19 cellular contexts compared by ENCODE assay signal in genomic region chr7:141668853-141669252, GRCh38. TPM values are rescaled to one million over a fixed set of nuclear protein-coding genes. Genes with fewer than 3 reads are reported as not detected.
A peak's percentile ranks its signal among the peaks of the same experiment; 100 is the strongest.
DNase-seq lines count a peak whose midpoint lies in the region; ATAC-seq and TF ChIP-seq lines count a peak whose summit lies in the region.
"Had no signal": no experiment of that assay in that cellular context is flagged by ENCODE, and none has a peak within 500 bp of the region (broad histone marks: within the 10 kb centered on the region; RNA-seq: fewer than 3 reads in every experiment).

No MANE protein-coding gene starts in this region.

- no peak overlapping the region for H2BK15ac ChIP-seq in H9 (ENCODE audit: low read depth, low read length)

- H3K4me1 ChIP-seq in H9 (ENCODE audit: insufficient read depth, low read length) (no peaks in the 10 kb centered on the region), hepatocyte (ENCODE audit: insufficient read depth) (no peaks in the 10 kb centered on the region)

- H3K9me3 ChIP-seq in CD4-positive, alpha-beta T cell (ENCODE audit: control insufficient read depth, low read length): no peaks in the 10 kb centered on the region
- H3K9me3 ChIP-seq in T-helper 17 cell (ENCODE audit: control insufficient read depth, low read length, poor library complexity, severe bottlenecking) (no peaks in the 10 kb centered on the region), H9 (ENCODE audit: control insufficient read depth, low read depth, low read length) (no peaks in the 10 kb centered on the region), hepatocyte (ENCODE audit: low read depth) (no peaks in the 10 kb centered on the region)
- H3K9me3 ChIP-seq: Peyer's patch had no signal

- H3K9ac ChIP-seq in H9 (ENCODE audit: extremely low read depth, insufficient read length, low read length): no peak overlapping the region
- H3K9ac ChIP-seq: KMS-11 had no signal

- peaks cover 5% of the 10 kb centered on the region for H3K4me1 Mint-ChIP-seq in activated CD8-positive, alpha-beta T cell treated with anti-CD3 and anti-CD28 coated beads for 36 hours (ENCODE audit: low read depth)
- peaks cover 1% of the 10 kb centered on the region for H3K4me1 Mint-ChIP-seq in activated CD8-positive, alpha-beta T cell treated with anti-CD3 and anti-CD28 coated beads, Interleukin-2, amount 10 ng/mL, durations not matched to agents 7 days and 5 days (ENCODE audit: low read depth)
- H3K4me1 Mint-ChIP-seq in CD4-positive, alpha-beta T cell (ENCODE audit: low read depth): no peaks in the 10 kb centered on the region
- H3K4me1 Mint-ChIP-seq in T-helper 17 cell (peaks cover 14% of the 10 kb centered on the region), memory B cell (peaks cover 2% of the 10 kb centered on the region), H9 (peaks cover 0 to under 1% of the 10 kb centered on the region in 2 experiments; a peak in 1 of 4 replicates)

- no peak overlapping the region for H2AFZ ChIP-seq in H9 (ENCODE audit: low read length)
- H2AFZ ChIP-seq in hepatocyte: no peak overlapping the region

- no peak overlapping the region for H3K23ac ChIP-seq in H9 (ENCODE audit: insufficient read length, low read depth, low read length)

- H4K20me1 ChIP-seq in H9 (ENCODE audit: control insufficient read depth, insufficient read depth, insufficient read length) (no peaks in the 10 kb centered on the region), hepatocyte (ENCODE audit: insufficient read depth, poor library complexity, severe bottlenecking) (no peaks in the 10 kb centered on the region)

- H2BK120ac ChIP-seq in H9 (ENCODE audit: low read depth, low read length, poor library complexity, severe bottlenecking): no peak overlapping the region

- no peak overlapping the region for H2BK12ac ChIP-seq in H9 (ENCODE audit: insufficient read length, low read depth, low read length)

- H3K36me3 ChIP-seq in hepatocyte (replicated peaks; ENCODE audit: insufficient read depth, low read depth): no peaks in the 10 kb centered on the region

- no peak for TF ChIP-seq CTCF in activated CD8-positive, alpha-beta T cell treated with anti-CD3 and anti-CD28 coated beads for 36 hours (IDR thresholded peaks at IDR 0.05)
- no peak for TF ChIP-seq CTCF in CD4-positive, alpha-beta T cell (IDR thresholded peaks at IDR 0.05)
- TF ChIP-seq CTCF in H9 (conservative IDR thresholded peaks at IDR 0.05) (no peak), hepatocyte (IDR thresholded peaks at IDR 0.05; ENCODE audit: poor library complexity) (no peak)

- CTCF ChIA-PET in activated CD8-positive, alpha-beta T cell treated with anti-CD3 and anti-CD28 coated beads for 36 hours (lab: Charles Lee): interaction anchor here (1.5 kb wide), 1 partner anchor 14 kb away, joined by 6 read pairs; no protein-coding TSS in a partner anchor
- CTCF ChIA-PET in activated CD8-positive, alpha-beta T cell treated with anti-CD3 and anti-CD28 coated beads, Interleukin-2, amount 10 ng/mL, durations not matched to agents 7 days and 5 days (lab: Charles Lee): interaction anchor here (1.0 to 1.4 kb wide), 2 partner anchors 14 to 15 kb away, joined by 3 to 4 read pairs; no protein-coding TSS in a partner anchor
- CTCF ChIA-PET in CD4-positive, alpha-beta T cell (lab: Charles Lee): no interaction called here

- no peak overlapping the region for H3K27ac ChIP-seq in CD4-positive, alpha-beta T cell (ENCODE audit: low read depth, low read length)
- H3K27ac ChIP-seq in H9 (ENCODE audit: insufficient read length, low read depth, low read length) (no peak overlapping the region), hepatocyte (no peak overlapping the region)
- H3K27ac ChIP-seq: HL-60, KMS-11, Peyer's patch had no signal

- H3K4me3 ChIP-seq in hepatocyte: no peak overlapping the region
- H3K4me3 ChIP-seq: Peyer's patch had no signal

- no peak overlapping the region for H2AK5ac ChIP-seq in H9 (ENCODE audit: insufficient read length, low read length)

- ATAC-seq in activated CD8-positive, alpha-beta T cell treated with anti-CD3 and anti-CD28 coated beads for 36 hours: no peak
- no peak for ATAC-seq in activated CD8-positive, alpha-beta T cell treated with anti-CD3 and anti-CD28 coated beads, Interleukin-2, amount 10 ng/mL, durations not matched to agents 7 days and 5 days
- no peak for ATAC-seq in CD4-positive, alpha-beta T cell (ENCODE audit: poor library complexity)
- ATAC-seq in T-helper 17 cell (no peak), memory B cell (ENCODE audit: low read depth) (no peak), HG03378 (IDR thresholded peaks at IDR 0.05; ENCODE audit: unreplicated experiment) (no peak)

- H3K14ac ChIP-seq in H9 (ENCODE audit: insufficient read depth, low read length): no peak overlapping the region

- no peak overlapping the region for H3K4ac ChIP-seq in H9 (ENCODE audit: low read depth, low read length)

- POLR2A ChIA-PET in activated CD8-positive, alpha-beta T cell treated with anti-CD3 and anti-CD28 coated beads for 36 hours (lab: Charles Lee): no interaction called here
- POLR2A ChIA-PET in activated CD8-positive, alpha-beta T cell treated with anti-CD3 and anti-CD28 coated beads, Interleukin-2, amount 10 ng/mL, durations not matched to agents 7 days and 5 days (lab: Charles Lee): interaction anchor here (0.6 to 1.6 kb wide), 2 partner anchors 33 to 48 kb away, joined by 3 read pairs; partner anchors contain the start of gene DENND11
- POLR2A ChIA-PET in CD4-positive, alpha-beta T cell (lab: Charles Lee): no interaction called here

- H3K4me2 ChIP-seq in H9 (ENCODE audit: insufficient read depth, insufficient read length, low read length) (no peak overlapping the region), hepatocyte (no peak overlapping the region)
- H3K4me2 ChIP-seq: KMS-11 had no signal

- no peak overlapping the region for H3T11ph ChIP-seq in H9 (ENCODE audit: low read length)

- DNase-seq in activated CD8-positive, alpha-beta T cell treated with anti-CD3 and anti-CD28 coated beads for 36 hours: no peak
- no peak for DNase-seq in activated CD8-positive, alpha-beta T cell treated with anti-CD3 and anti-CD28 coated beads, Interleukin-2, amount 10 ng/mL, durations not matched to agents 7 days and 5 days
- no peak for DNase-seq in CD4-positive, alpha-beta T cell
- no peak for DNase-seq in T-helper 17 cell
- DNase-seq in memory B cell (ENCODE audit: low spot score in 2 of 2): no peak
- DNase-seq in H9: no peak
- DNase-seq in hepatocyte (ENCODE audit: low spot score): no peak
- DNase-seq: DND-41; NCI-H1694 treated with DMSO at 0.1 percent for 48 hours; NCI-H2107; NCI-H510A; NCI-H748 treated with DMSO at 0.1 percent for 48 hours; NK-92 treated with Interleukin-12 subunit alpha and Interleukin-12 subunit beta, amount 100 ng/mL, for 24 hours; Peyer's patch had no signal

- H3K18ac ChIP-seq in H9 (ENCODE audit: insufficient read length, low read depth, low read length): no peak overlapping the region

- H3K79me1 ChIP-seq in H9 (ENCODE audit: insufficient read depth, low read depth, low read length, poor library complexity, severe bottlenecking): no peaks in the 10 kb centered on the region

- H3K9me3 Mint-ChIP-seq in activated CD8-positive, alpha-beta T cell treated with anti-CD3 and anti-CD28 coated beads for 36 hours: no peaks in the 10 kb centered on the region
- no peaks in the 10 kb centered on the region for H3K9me3 Mint-ChIP-seq in activated CD8-positive, alpha-beta T cell treated with anti-CD3 and anti-CD28 coated beads, Interleukin-2, amount 10 ng/mL, durations not matched to agents 7 days and 5 days (ENCODE audit: insufficient read depth)
- no peaks in the 10 kb centered on the region for H3K9me3 Mint-ChIP-seq in CD4-positive, alpha-beta T cell
- H3K9me3 Mint-ChIP-seq in memory B cell (peaks cover 3% of the 10 kb centered on the region), H9 (peaks cover 2 to 3% of the 10 kb centered on the region in 2 experiments; a peak in 3 of 5 replicates)

- no peak overlapping the region for H4K8ac ChIP-seq in H9 (replicated peaks; ENCODE audit: insufficient read length, low read depth, low read length)

- H3K9me2 ChIP-seq in hepatocyte (replicated peaks; ENCODE audit: insufficient read depth): no peaks in the 10 kb centered on the region

- H3K27ac Mint-ChIP-seq in activated CD8-positive, alpha-beta T cell treated with anti-CD3 and anti-CD28 coated beads for 36 hours: peak overlapping the region; percentile 7
- no peak overlapping the region for H3K27ac Mint-ChIP-seq in activated CD8-positive, alpha-beta T cell treated with anti-CD3 and anti-CD28 coated beads, Interleukin-2, amount 10 ng/mL, durations not matched to agents 7 days and 5 days
- H3K27ac Mint-ChIP-seq in CD4-positive, alpha-beta T cell: peak overlapping the region; percentile 56
- peak overlapping the region; percentile 68 for H3K27ac Mint-ChIP-seq in T-helper 17 cell
- peak overlapping the region; percentile 11 for H3K27ac Mint-ChIP-seq in memory B cell
- no peak overlapping the region for H3K27ac Mint-ChIP-seq in H9

- H3K79me2 ChIP-seq in H9 (ENCODE audit: insufficient read depth, low read length) (no peaks in the 10 kb centered on the region), hepatocyte (no peaks in the 10 kb centered on the region)

- H3K23me2 ChIP-seq in H9 (ENCODE audit: insufficient read length, low read depth, low read length, poor library complexity, severe bottlenecking): no peaks in the 10 kb centered on the region

- H3K4me3 Mint-ChIP-seq in activated CD8-positive, alpha-beta T cell treated with anti-CD3 and anti-CD28 coated beads for 36 hours: no peak overlapping the region
- H3K4me3 Mint-ChIP-seq in activated CD8-positive, alpha-beta T cell treated with anti-CD3 and anti-CD28 coated beads, Interleukin-2, amount 10 ng/mL, durations not matched to agents 7 days and 5 days: no peak overlapping the region
- H3K4me3 Mint-ChIP-seq in CD4-positive, alpha-beta T cell: no peak overlapping the region
- H3K4me3 Mint-ChIP-seq in T-helper 17 cell (no peak overlapping the region), memory B cell (no peak overlapping the region), H9 (no peak overlapping the region)

- H3K27me3 Mint-ChIP-seq in activated CD8-positive, alpha-beta T cell treated with anti-CD3 and anti-CD28 coated beads for 36 hours: no peaks in the 10 kb centered on the region
- no peaks in the 10 kb centered on the region for H3K27me3 Mint-ChIP-seq in activated CD8-positive, alpha-beta T cell treated with anti-CD3 and anti-CD28 coated beads, Interleukin-2, amount 10 ng/mL, durations not matched to agents 7 days and 5 days (ENCODE audit: low read depth)
- no peaks in the 10 kb centered on the region for H3K27me3 Mint-ChIP-seq in CD4-positive, alpha-beta T cell
- H3K27me3 Mint-ChIP-seq in T-helper 17 cell (no peaks in the 10 kb centered on the region), memory B cell (no peaks in the 10 kb centered on the region), H9 (ENCODE audit: low read depth) (no peaks in the 10 kb centered on the region)

- intact Hi-C loops in activated CD8-positive, alpha-beta T cell treated with anti-CD3 and anti-CD28 coated beads for 36 hours (cut with micrococcal nuclease): no loop called here
- intact Hi-C loops in CD4-positive, alpha-beta T cell (cut with DNase I, micrococcal nuclease): no loop called here

- H3K56ac ChIP-seq in H9 (ENCODE audit: insufficient read length, low read depth, low read length): no peak overlapping the region

- peaks cover 16% of the 10 kb centered on the region for H3K36me3 Mint-ChIP-seq in activated CD8-positive, alpha-beta T cell treated with anti-CD3 and anti-CD28 coated beads for 36 hours (ENCODE audit: low read depth)
- H3K36me3 Mint-ChIP-seq in activated CD8-positive, alpha-beta T cell treated with anti-CD3 and anti-CD28 coated beads, Interleukin-2, amount 10 ng/mL, durations not matched to agents 7 days and 5 days (ENCODE audit: low read depth): peaks cover 32% of the 10 kb centered on the region
- H3K36me3 Mint-ChIP-seq in CD4-positive, alpha-beta T cell (ENCODE audit: low read depth): peaks cover 88% of the 10 kb centered on the region
- H3K36me3 Mint-ChIP-seq in T-helper 17 cell (ENCODE audit: low read depth) (peaks cover 15% of the 10 kb centered on the region), memory B cell (peaks cover 30% of the 10 kb centered on the region), H9 (ENCODE audit: insufficient read depth in 1 of 3, low read depth in 3 of 3) (peaks cover 31 to 62% (median 61%) of the 10 kb centered on the region in 3 experiments)

- no peak overlapping the region for H2BK20ac ChIP-seq in H9 (ENCODE audit: low read depth, low read length, poor library complexity, severe bottlenecking)

- WGBS in H9 (ENCODE audit: extremely low coverage, insufficient read length, low lambda C conversion rate): 100% methylated on average over 1 of the region's 2 CpGs
- WGBS in hepatocyte (ENCODE audit: low lambda C conversion rate, missing lambda C conversion rate): 98% methylated on average over 2 of the region's 2 CpGs

- H2BK5ac ChIP-seq in H9 (ENCODE audit: insufficient read length, low read length): no peak overlapping the region

- H3K27me3 ChIP-seq in CD4-positive, alpha-beta T cell (ENCODE audit: control insufficient read depth, insufficient read depth, low read length): no peaks in the 10 kb centered on the region
- no peaks in the 10 kb centered on the region for H3K27me3 ChIP-seq in H9 (ENCODE audit: insufficient read depth, low read length)
- no peaks in the 10 kb centered on the region for H3K27me3 ChIP-seq in hepatocyte
- H3K27me3 ChIP-seq: Peyer's patch had no signal

- H4K91ac ChIP-seq in H9 (ENCODE audit: insufficient read length, low read depth, low read length): no peak overlapping the region

- no peak overlapping the region for H4K5ac ChIP-seq in H9 (ENCODE audit: insufficient read length, low read depth, low read length)

RNA-seq across cellular contexts. Expression of gene DENND11, which starts 33.1 kb away (rescaled TPM):
- total RNA-seq in activated CD8-positive, alpha-beta T cell treated with anti-CD3 and anti-CD28 coated beads for 36 hours: 10 to 100 TPM; 28.6 to 32.2 TPM
- 10 to 100 TPM; 22.9 to 23.3 TPM for total RNA-seq in activated CD8-positive, alpha-beta T cell treated with anti-CD3 and anti-CD28 coated beads, Interleukin-2, amount 10 ng/mL, durations not matched to agents 7 days and 5 days
- 10 to 100 TPM; 39.2 to 41.1 TPM for total RNA-seq in CD4-positive, alpha-beta T cell
- total RNA-seq in T-helper 17 cell (10 to 100 TPM; 34.1 to 37.6 TPM), H9 (2021) (21.2 and 21.9 TPM in 2 replicates), hepatocyte (29.1 and 29.5 TPM in 2 replicates)
- polyA plus RNA-seq in hepatocyte: 4.0 and 5.6 TPM in 2 replicates

RNA-seq across cellular contexts. Expression of gene WEE2, which starts 39.3 kb away (rescaled TPM):
- total RNA-seq in activated CD8-positive, alpha-beta T cell treated with anti-CD3 and anti-CD28 coated beads for 36 hours: not detected
- total RNA-seq in activated CD8-positive, alpha-beta T cell treated with anti-CD3 and anti-CD28 coated beads, Interleukin-2, amount 10 ng/mL, durations not matched to agents 7 days and 5 days: not detected
- under 1 TPM; 0.08 to 0.14 TPM for total RNA-seq in CD4-positive, alpha-beta T cell
- total RNA-seq in T-helper 17 cell (not detected), H9 (2021) (not detected in 2 replicates), hepatocyte (3.6 and 3.7 TPM in 2 replicates)
- polyA plus RNA-seq in hepatocyte: 0.60 and 0.89 TPM in 2 replicates
- total RNA-seq: G401, Peyer's patch had no signal
- polyA plus RNA-seq: BJ had no signal

Comparison
In these comparisons a context has a peak if more than half of its experiments do, and no peak if none do; other contexts are left out.
1. H3K27ac Mint-ChIP-seq: peak in activated CD8-positive, alpha-beta T cell treated with anti-CD3 and anti-CD28 coated beads for 36 hours (single experiment), CD4-positive, alpha-beta T cell (single experiment), T-helper 17 cell (single experiment) and memory B cell (single experiment); none in activated CD8-positive, alpha-beta T cell treated with anti-CD3 and anti-CD28 coated beads, Interleukin-2, amount 10 ng/mL, durations not matched to agents 7 days and 5 days (single experiment) and H9 (0 of 3).